21 cellular contexts compared by ENCODE assay signal in genomic region chr17:33451221-33451620, GRCh38.
"Had no signal": no experiment of that assay in that cellular context is flagged by ENCODE, and none has a peak within 500 bp of the region (broad histone marks: within the 10 kb centered on the region; RNA-seq: fewer than 3 reads in every experiment).

No MANE protein-coding gene starts in this region.

- H3K9ac ChIP-seq: SK-N-SH had no signal

- H3K4me1 Mint-ChIP-seq: activated CD4-positive, alpha-beta memory T cell treated with anti-CD3 and anti-CD28 coated beads, Interleukin-2, amount 10 ng/mL, durations not matched to agents 7 days and 5 days; activated CD4-positive, alpha-beta T cell treated with anti-CD3 and anti-CD28 coated beads, Interleukin-2, amount 10 ng/mL, durations not matched to agents 24 days and 14 days; activated CD8-positive, alpha-beta memory T cell treated with anti-CD3 and anti-CD28 coated beads, Interleukin-2, amount 10 ng/mL, durations not matched to agents 7 days and 5 days; activated naive CD4-positive, alpha-beta T cell treated with anti-CD3 and anti-CD28 coated beads, Interleukin-2, amount 50 U/mL, for 24 hours; central memory CD8-positive, alpha-beta T cell; naive thymus-derived CD8-positive, alpha-beta T cell had no signal

- H3K4me3 Mint-ChIP-seq: activated CD4-positive, alpha-beta memory T cell treated with anti-CD3 and anti-CD28 coated beads, Interleukin-2, amount 10 ng/mL, durations not matched to agents 7 days and 5 days; activated CD4-positive, alpha-beta T cell treated with anti-CD3 and anti-CD28 coated beads, Interleukin-2, amount 10 ng/mL, durations not matched to agents 24 days and 14 days; activated CD8-positive, alpha-beta memory T cell treated with anti-CD3 and anti-CD28 coated beads, Interleukin-2, amount 10 ng/mL, durations not matched to agents 7 days and 5 days; activated naive CD4-positive, alpha-beta T cell treated with anti-CD3 and anti-CD28 coated beads, Interleukin-2, amount 50 U/mL, for 24 hours; central memory CD8-positive, alpha-beta T cell; mesothelial cell of epicardium; naive thymus-derived CD8-positive, alpha-beta T cell had no signal

- H3K9me3 Mint-ChIP-seq: activated CD4-positive, alpha-beta memory T cell treated with anti-CD3 and anti-CD28 coated beads, Interleukin-2, amount 10 ng/mL, durations not matched to agents 7 days and 5 days; activated CD4-positive, alpha-beta T cell treated with anti-CD3 and anti-CD28 coated beads, Interleukin-2, amount 10 ng/mL, durations not matched to agents 24 days and 14 days; central memory CD8-positive, alpha-beta T cell had no signal

- H3K27ac ChIP-seq: coronary artery, epithelial cell of prostate, spleen, thoracic aorta, upper lobe of left lung, VCaP had no signal

- ATAC-seq: activated CD4-positive, CD25-positive, alpha-beta regulatory T cell treated with anti-CD3 and anti-CD28 coated beads, Interleukin-2, amount 50 U/mL, for 24 hours; activated CD8-positive, alpha-beta memory T cell treated with anti-CD3 and anti-CD28 coated beads, Interleukin-2, amount 10 ng/mL, durations not matched to agents 7 days and 5 days; naive thymus-derived CD8-positive, alpha-beta T cell had no signal

- H3K27me3 ChIP-seq: upper lobe of left lung had no signal

- H3K4me1 ChIP-seq: spleen, upper lobe of left lung had no signal

- H3K27me3 Mint-ChIP-seq: activated CD4-positive, alpha-beta T cell treated with anti-CD3 and anti-CD28 coated beads, Interleukin-2, amount 10 ng/mL, durations not matched to agents 24 days and 14 days had no signal

- DNase-seq: activated CD4-positive, alpha-beta memory T cell treated with anti-CD3 and anti-CD28 coated beads, Interleukin-2, amount 10 ng/mL, durations not matched to agents 7 days and 5 days; activated CD4-positive, alpha-beta T cell treated with anti-CD3 and anti-CD28 coated beads, Interleukin-2, amount 10 ng/mL, durations not matched to agents 24 days and 14 days; activated CD8-positive, alpha-beta memory T cell treated with anti-CD3 and anti-CD28 coated beads, Interleukin-2, amount 10 ng/mL, durations not matched to agents 7 days and 5 days; activated gamma-delta T cell treated with Interleukin-2 at 50 U/mL for 16 hours; aorta; naive thymus-derived CD8-positive, alpha-beta T cell; retina; SK-N-SH; spleen; stimulated activated CD4-positive, alpha-beta T cell treated with anti-CD3 and anti-CD28 coated beads, Interleukin-4, amount 100 ng/mL, for 1 hour; stimulated activated naive CD4-positive, alpha-beta T cell; upper lobe of left lung had no signal

- H3K9me3 ChIP-seq: SK-N-SH, thoracic aorta, upper lobe of left lung had no signal

- H3K36me3 ChIP-seq: spleen, thoracic aorta, upper lobe of left lung had no signal

- H3K27ac Mint-ChIP-seq: activated CD4-positive, alpha-beta memory T cell treated with anti-CD3 and anti-CD28 coated beads, Interleukin-2, amount 10 ng/mL, durations not matched to agents 7 days and 5 days; activated CD4-positive, alpha-beta T cell treated with anti-CD3 and anti-CD28 coated beads, Interleukin-2, amount 10 ng/mL, durations not matched to agents 24 days and 14 days; activated CD8-positive, alpha-beta memory T cell treated with anti-CD3 and anti-CD28 coated beads, Interleukin-2, amount 10 ng/mL, durations not matched to agents 7 days and 5 days; activated naive CD4-positive, alpha-beta T cell treated with anti-CD3 and anti-CD28 coated beads, Interleukin-2, amount 50 U/mL, for 24 hours; mesothelial cell of epicardium; naive thymus-derived CD8-positive, alpha-beta T cell had no signal

- H3K4me2 ChIP-seq: SK-N-SH had no signal

- H3K36me3 Mint-ChIP-seq: activated CD8-positive, alpha-beta memory T cell treated with anti-CD3 and anti-CD28 coated beads, Interleukin-2, amount 10 ng/mL, durations not matched to agents 7 days and 5 days; activated naive CD4-positive, alpha-beta T cell treated with anti-CD3 and anti-CD28 coated beads, Interleukin-2, amount 50 U/mL, for 24 hours; mesothelial cell of epicardium had no signal

- H3K4me3 ChIP-seq: coronary artery, lung, spleen, thoracic aorta, upper lobe of left lung had no signal
